ENCODE assay signal across 1 cellular context in genomic region chr15:67781907-67782559, GRCh38.
TF ChIP-seq lines count a peak whose summit lies in the region.

No MANE protein-coding gene starts in this region.

TF ChIP-seq in H1, 55 proteins besides CTCF, POLR2A, EP300 and RAD21:
- TF ChIP-seq NRF1 (IDR thresholded peaks at IDR 0.05; ENCODE audit: low read depth, low read length) (no peak), SIX5 (IDR thresholded peaks at IDR 0.05; ENCODE audit: low read depth, low read length) (no peak), RXRA (IDR thresholded peaks at IDR 0.05; ENCODE audit: insufficient read depth, low read depth, low read length) (no peak), TAF1 (IDR thresholded peaks at IDR 0.05; ENCODE audit: low read depth, low read length) (no peak), TCF12 (IDR thresholded peaks at IDR 0.05; ENCODE audit: low read depth, low read length) (no peak), MAFK (IDR thresholded peaks at IDR 0.05; ENCODE audit: low read depth, low read length) (peak; percentile 58)
